ENCODE assay signal across 8 cellular contexts in genomic region chr22:32801001-32801435, GRCh38. TPM values are rescaled to one million over a fixed set of nuclear protein-coding genes. Genes with fewer than 3 reads are reported as not detected.
A peak's percentile ranks its signal among the peaks of the same experiment; 100 is the strongest.
DNase-seq lines count a peak whose midpoint lies in the region; TF ChIP-seq lines count a peak whose summit lies in the region.
"Had no signal": no experiment of that assay in that cellular context is flagged by ENCODE, and none has a peak within 500 bp of the region (broad histone marks: within the 10 kb centered on the region; RNA-seq: fewer than 3 reads in every experiment).

No MANE protein-coding gene starts in this region.

- H3K36me3 ChIP-seq in Peyer's patch (no peaks in the 10 kb centered on the region), esophagus squamous epithelium (no peaks in the 10 kb centered on the region), muscle layer of colon (ENCODE audit: insufficient read depth, low read length) (no peaks in the 10 kb centered on the region), transverse colon (no peaks in the 10 kb centered on the region)

- TF ChIP-seq EP300 in transverse colon (IDR thresholded peaks at IDR 0.05; ENCODE audit: low read depth): no peak

- H3K9ac ChIP-seq in muscle layer of colon (ENCODE audit: low read length): peak overlapping the region; percentile 63

- no peaks in the 10 kb centered on the region for H3K27me3 ChIP-seq in Peyer's patch
- H3K27me3 ChIP-seq in esophagus squamous epithelium: peaks cover 0 to 53% (median 2%) of the 10 kb centered on the region in 4 donors
- H3K27me3 ChIP-seq in muscle layer of colon (ENCODE audit: control insufficient read depth in 1 of 2, insufficient read depth in 2 of 2, low read length in 2 of 2): no peaks in the 10 kb centered on the region
- H3K27me3 ChIP-seq in transverse colon: peaks cover 43% of the 10 kb centered on the region

- TF ChIP-seq CTCF in Peyer's patch (IDR thresholded peaks at IDR 0.05) (no peak), esophagus squamous epithelium (IDR thresholded peaks at IDR 0.05) (no peak), transverse colon (IDR thresholded peaks at IDR 0.05) (no peak)

- DNase-seq in Peyer's patch (no peak), esophagus squamous epithelium (lab: John Stamatoyannopoulos, UW) (no peak), transverse colon (no peak), NCI-H2227 treated with DMSO at 0.1 percent for 48 hours (lab: John Stamatoyannopoulos, UW) (no peak), nucleus accumbens (lab: John Stamatoyannopoulos, UW) (no peak), midbrain (lab: John Stamatoyannopoulos, UW) (no peak)
- DNase-seq: activated CD8-positive, alpha-beta memory T cell treated with anti-CD3 and anti-CD28 coated beads for 24 hours had no signal

- 25 to 56% methylated on average over 4 of the region's 9 CpGs for WGBS in esophagus squamous epithelium, 2 donors
- WGBS in transverse colon (ENCODE audit: low coverage in 1 of 2), 2 donors: 29% methylated on average over 3 to 9 of the region's 9 CpGs

- H3K4me3 ChIP-seq in Peyer's patch (peak overlapping the region; percentile 42 to 64 (median 54)), esophagus squamous epithelium (peak overlapping the region; percentile 46 to 80 (median 74)), muscle layer of colon (ENCODE audit: low read depth in 1 of 2, low read length in 2 of 2) (peak overlapping the region; percentile 85 to 97), transverse colon (peak overlapping the region in 3 of 4 donors; percentile 47 to 62 (median 58))

- in situ Hi-C loops in transverse colon (cut with MboI; ENCODE audit: low pct_ligation_motif_present in 1 of 4, low pct_unique_long_range_greater_than_20kb in 1 of 4, low sequenced_read_pairs in 3 of 4): no loop called here

- H3K9me3 ChIP-seq in Peyer's patch: no peaks in the 10 kb centered on the region
- no peaks in the 10 kb centered on the region for H3K9me3 ChIP-seq in esophagus squamous epithelium
- H3K9me3 ChIP-seq in muscle layer of colon (ENCODE audit: low read length): no peaks in the 10 kb centered on the region
- H3K9me3 ChIP-seq in transverse colon: no peaks in the 10 kb centered on the region

- H3K27ac ChIP-seq in Peyer's patch (peak overlapping the region; percentile 60 to 79 (median 72)), esophagus squamous epithelium (peak overlapping the region; percentile 74 to 94 (median 86)), muscle layer of colon (ENCODE audit: low read depth, low read length) (peak overlapping the region; percentile 92), transverse colon (peak overlapping the region; percentile 75 to 93 (median 85))

- intact Hi-C loops in esophagus squamous epithelium (cut with DNase I): loop anchor here (10.0 kb wide), 1 partner anchor 184 kb away; no protein-coding TSS in a partner anchor
- intact Hi-C loops in transverse colon (cut with DNase I; ENCODE audit: low total_unique reads): no loop called here

- TF ChIP-seq POLR2A in Peyer's patch (IDR thresholded peaks at IDR 0.05) (no peak), esophagus squamous epithelium (IDR thresholded peaks at IDR 0.05) (no peak), transverse colon (IDR thresholded peaks at IDR 0.05) (no peak)

- no peaks in the 10 kb centered on the region for H3K4me1 ChIP-seq in Peyer's patch
- H3K4me1 ChIP-seq in esophagus squamous epithelium: peaks cover 2 to 66% (median 11%) of the 10 kb centered on the region in 3 donors
- peaks cover 40% of the 10 kb centered on the region for H3K4me1 ChIP-seq in muscle layer of colon (ENCODE audit: insufficient read depth, low read length)
- H3K4me1 ChIP-seq in transverse colon: peaks cover 7 to 33% (median 10%) of the 10 kb centered on the region in 4 donors

RNA-seq across cellular contexts. Expression of gene TIMP3, which starts 0.5 kb away (rescaled TPM):
- total RNA-seq in Peyer's patch (10 to 100 TPM; 40.1 to 93.3 (median 67.5) TPM), esophagus squamous epithelium (100 to 1,000 TPM in 1 of 4 donors, 10 to 100 TPM in 3; 15.3 to 306 (median 54.2) TPM), transverse colon (100 to 1,000 TPM in 1 of 4 donors, 10 to 100 TPM in 3; 49.7 to 158 (median 62.4) TPM)
